Comparison of ENCODE assay signal across 14 cellular contexts in genomic region chr14:36996133-36996856, GRCh38.
DNase-seq lines count a peak whose midpoint lies in the region; ATAC-seq and TF ChIP-seq lines count a peak whose summit lies in the region.
"Had no signal": no experiment of that assay in that cellular context is flagged by ENCODE, and none has a peak within 500 bp of the region (broad histone marks: within the 10 kb centered on the region; RNA-seq: fewer than 3 reads in every experiment).

No MANE protein-coding gene starts in this region.

- H3K79me2 ChIP-seq in PC-3 (ENCODE audit: low read length), result no peaks in the 10 kb centered on the region

- ATAC-seq in PC-3 (peak; percentile 99), esophagus mucosa (peak; percentile 90), GM21737 (IDR thresholded peaks at IDR 0.05; ENCODE audit: unreplicated experiment) (no peak)
- ATAC-seq: left ventricle myocardium superior had no signal

- 0 out of 2 replicates have a peak overlapping the region, but pooled peaks have one; percentile 2 for H3K4me3 ChIP-seq in PC-3 (ENCODE audit: low read length)
- H3K4me3 ChIP-seq in skeletal muscle cell (ENCODE audit: low read depth, low read length), result no peak overlapping the region
- H3K4me3 ChIP-seq: sigmoid colon had no signal

- peaks cover 19% of the 10 kb centered on the region for H3K4me1 ChIP-seq in PC-3 (ENCODE audit: insufficient read depth, low read length)

- BruUV-seq in PC-3 (replicated peaks; lab: Mats Ljungman, UMichigan), result no TSS peak

- H3K9me3 ChIP-seq in PC-3 (ENCODE audit: low read length), result no peaks in the 10 kb centered on the region
- H3K9me3 ChIP-seq: sigmoid colon had no signal

- H3K4me2 ChIP-seq in PC-3 (ENCODE audit: low read length), result peak overlapping the region; percentile 35

- H3K9me2 ChIP-seq in PC-3 (replicated peaks; ENCODE audit: low read length), result no peaks in the 10 kb centered on the region

- DNase-seq in GM03348 (ENCODE audit: low spot score), result peak; percentile 58
- peak; percentile 91 for DNase-seq in PC-3
- DNase-seq in skeletal muscle cell (ENCODE audit: low read depth), result peak; percentile 31
- no peak for DNase-seq in T-helper 2 cell
- no peak for DNase-seq in HEK293T (ENCODE audit: extremely low spot score)
- DNase-seq in NCI-H524 treated with DMSO at 0.1 percent for 48 hours (lab: John Stamatoyannopoulos, UW), result no peak
- DNase-seq: CD4-positive, alpha-beta memory T cell; left ventricle myocardium superior; NCI-H2029 treated with DMSO at 0.1 percent for 48 hours; NK-92 treated with Interleukin-12 subunit alpha and Interleukin-12 subunit beta, amount 100 ng/mL, for 24 hours; sigmoid colon; WERI-Rb-1 had no signal

- no peak for TF ChIP-seq CTCF in PC-3 (conservative IDR thresholded peaks at IDR 0.05; ENCODE audit: low read depth, low read length)

- CTCF ChIA-PET in PC-3 (lab: Charles Lee) (no interaction called here), HEK293T (lab: Yijun Ruan, JAX) (no interaction called here)

- no peaks in the 10 kb centered on the region for H4K20me1 ChIP-seq in PC-3 (ENCODE audit: low read length)

- no peaks in the 10 kb centered on the region for H3F3A ChIP-seq in PC-3 (ENCODE audit: low read length, unreplicated experiment)

- intact Hi-C loops in PC-3 (cut with micrococcal nuclease), result no loop called here

- no peaks in the 10 kb centered on the region for H3K27me3 ChIP-seq in PC-3 (ENCODE audit: low read length)
- H3K27me3 ChIP-seq: sigmoid colon had no signal

- H2AFZ ChIP-seq in PC-3 (ENCODE audit: low read length), result peak overlapping the region; percentile 31; the same call in 1 of the 2 replicates

- H3K36me3 ChIP-seq in PC-3 (ENCODE audit: low read depth, low read length), result no peaks in the 10 kb centered on the region
- H3K36me3 ChIP-seq: sigmoid colon, WERI-Rb-1 had no signal

- POLR2A ChIA-PET in PC-3 (lab: Charles Lee; ENCODE audit: unreplicated experiment) (no interaction called here), HEK293T (lab: Yijun Ruan, JAX) (no interaction called here)

- H3K27ac ChIP-seq in PC-3 (ENCODE audit: low read length), result peak overlapping the region; percentile 60
- H3K27ac ChIP-seq: sigmoid colon, WERI-Rb-1 had no signal

- no peak overlapping the region for H3K9ac ChIP-seq in PC-3 (ENCODE audit: low read length)

TF ChIP-seq in HEK293T, 16 proteins besides CTCF, POLR2A, EP300 and RAD21:
- TF ChIP-seq FOXA1 (IDR thresholded peaks at IDR 0.05) (no peak), ELF4 (IDR thresholded peaks at IDR 0.05) (no peak), PKNOX1 (IDR thresholded peaks at IDR 0.05) (no peak), BHLHE40 (IDR thresholded peaks at IDR 0.05; ENCODE audit: borderline replicate concordance) (no peak), LEF1 (IDR thresholded peaks at IDR 0.05; ENCODE audit: borderline replicate concordance) (no peak), SP1 (IDR thresholded peaks at IDR 0.05) (no peak), FOXM1 (IDR thresholded peaks at IDR 0.05; ENCODE audit: borderline replicate concordance) (no peak), FOXK2 (IDR thresholded peaks at IDR 0.05) (no peak), HDGF (IDR thresholded peaks at IDR 0.05; ENCODE audit: borderline replicate concordance) (no peak)
TF ChIP-seq in HEK293T: peak in this region for 0.

Comparison
In these comparisons a context has a peak if more than half of its experiments do, and no peak if none do; other contexts are left out.
1. DNase-seq: peak in GM03348 (single experiment), PC-3 (single experiment) and skeletal muscle cell (single experiment); none in T-helper 2 cell (0 of 5), HEK293T (single experiment) and NCI-H524 treated with DMSO at 0.1 percent for 48 hours (single experiment).